1 cellular context compared by ENCODE assay signal in the genomic region with DNA sequence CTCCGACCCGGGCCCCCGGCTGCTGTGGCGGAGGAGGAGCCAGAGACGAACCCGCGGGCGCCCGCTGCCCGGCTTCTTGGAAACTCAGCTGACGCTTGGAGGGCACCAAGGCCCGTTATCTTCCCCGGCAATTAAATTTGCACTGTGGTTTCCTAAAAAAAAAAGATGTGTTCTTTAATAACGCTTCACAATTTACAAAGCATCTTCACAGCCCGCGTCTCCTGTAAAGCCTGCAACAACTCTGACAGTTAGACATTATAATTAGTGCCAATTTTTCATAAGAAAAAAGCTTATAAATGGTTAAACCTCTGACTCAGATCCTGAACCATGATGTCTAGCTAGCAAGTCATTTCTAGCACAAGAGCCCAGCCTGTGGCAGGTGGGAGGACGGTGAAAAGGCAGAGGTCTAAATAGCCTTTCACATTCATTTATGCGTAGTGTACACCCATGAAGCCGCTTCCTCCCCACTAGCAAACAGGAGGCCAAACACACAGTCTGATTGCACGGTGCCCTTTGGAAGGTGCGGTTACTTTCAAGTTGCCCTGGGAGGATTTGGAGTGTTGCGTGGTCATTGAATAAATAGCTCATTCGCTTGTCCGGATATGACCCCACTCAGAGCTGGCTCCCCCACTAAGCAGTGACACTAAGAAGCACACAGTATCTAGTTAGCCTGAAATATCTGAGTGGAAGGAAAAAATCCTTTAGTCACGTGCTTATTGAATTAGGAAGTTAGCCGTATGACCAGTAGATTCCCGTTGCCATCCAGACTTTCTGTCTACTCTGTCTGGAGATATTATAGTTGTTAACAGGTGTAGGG.
TF ChIP-seq lines count a peak whose summit lies in the region.

No MANE protein-coding gene starts in this region.

TF ChIP-seq in HepG2, 621 proteins besides CTCF, POLR2A, EP300 and RAD21 (continued from another document and continues in another):
- peak; percentile 76; the same call in 1 of the 2 replicates for TF ChIP-seq ZNF276 (CRISPR knock-in tag; IDR thresholded peaks at IDR 0.05; ENCODE audit: low read depth)
- 0 out of 2 replicates have a peak, but pooled peaks have one; percentile 39 for TF ChIP-seq THAP9 (CRISPR knock-in tag; IDR thresholded peaks at IDR 0.05; ENCODE audit: borderline replicate concordance)
- TF ChIP-seq ETV5 (CRISPR knock-in tag; IDR thresholded peaks at IDR 0.05; ENCODE audit: borderline replicate concordance): peak; percentile 98
- TF ChIP-seq ZSCAN31 (CRISPR knock-in tag; IDR thresholded peaks at IDR 0.05; ENCODE audit: low read depth): peak; percentile 62; the same call in 1 of the 2 replicates
- TF ChIP-seq HOMEZ (CRISPR knock-in tag; IDR thresholded peaks at IDR 0.05; ENCODE audit: low read depth): peak; percentile 87; the same call in 1 of the 2 replicates
- TF ChIP-seq AKAP8 (CRISPR knock-in tag; IDR thresholded peaks at IDR 0.05): peak; percentile 83
- peak; percentile 93 for TF ChIP-seq ZFP1 (CRISPR knock-in tag; IDR thresholded peaks at IDR 0.05)
- TF ChIP-seq CENPBD1 (CRISPR knock-in tag; IDR thresholded peaks at IDR 0.05; ENCODE audit: borderline replicate concordance, low read depth): no peak
- TF ChIP-seq HNF4G (IDR thresholded peaks at IDR 0.05; ENCODE audit: borderline replicate concordance, low read depth, low read length): peak; percentile 92
- TF ChIP-seq HNF4G (CRISPR knock-in tag; IDR thresholded peaks at IDR 0.05; ENCODE audit: borderline replicate concordance, low read depth): peak; percentile 87
- peak; percentile 40; the same call in 1 of the 2 replicates for TF ChIP-seq MNT (IDR thresholded peaks at IDR 0.05)
- no peak for TF ChIP-seq EZH2 (conservative IDR thresholded peaks at IDR 0.05; ENCODE audit: low read depth, low read length)
- TF ChIP-seq, protein P1, sequence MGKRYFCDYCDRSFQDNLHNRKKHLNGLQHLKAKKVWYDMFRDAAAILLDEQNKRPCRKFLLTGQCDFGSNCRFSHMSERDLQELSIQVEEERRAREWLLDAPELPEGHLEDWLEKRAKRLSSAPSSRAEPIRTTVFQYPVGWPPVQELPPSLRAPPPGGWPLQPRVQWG (CRISPR knock-in tag; IDR thresholded peaks at IDR 0.05; ENCODE audit: borderline replicate concordance, low read depth): no peak
- TF ChIP-seq GPN1 (CRISPR knock-in tag; IDR thresholded peaks at IDR 0.05; ENCODE audit: borderline replicate concordance): no peak
- TF ChIP-seq SRF (IDR thresholded peaks at IDR 0.05; ENCODE audit: low read depth, low read length): no peak
- TF ChIP-seq IKZF4 (CRISPR knock-in tag; IDR thresholded peaks at IDR 0.05; ENCODE audit: borderline replicate concordance, low read depth, not compliant biosample characterization): no peak
- TF ChIP-seq ZNF563 (CRISPR knock-in tag; IDR thresholded peaks at IDR 0.05): no peak
- no peak for TF ChIP-seq NRL (CRISPR knock-in tag; IDR thresholded peaks at IDR 0.05; ENCODE audit: borderline replicate concordance)
- TF ChIP-seq NFKBIZ (CRISPR knock-in tag; IDR thresholded peaks at IDR 0.05): peak; percentile 83
- TF ChIP-seq FOXJ3 (CRISPR knock-in tag; IDR thresholded peaks at IDR 0.05; ENCODE audit: borderline replicate concordance): peak; percentile 98
- no peak for TF ChIP-seq ZNF569 (CRISPR knock-in tag; IDR thresholded peaks at IDR 0.05; ENCODE audit: borderline replicate concordance)
- peak; percentile 66 for TF ChIP-seq MTA1 (CRISPR knock-in tag; IDR thresholded peaks at IDR 0.05; ENCODE audit: borderline replicate concordance)
- no peak for TF ChIP-seq SOX6 (IDR thresholded peaks at IDR 0.05)
- TF ChIP-seq SOX6 (CRISPR knock-in tag; IDR thresholded peaks at IDR 0.05): peak; percentile 96
- TF ChIP-seq ZNF674 (CRISPR knock-in tag; IDR thresholded peaks at IDR 0.05; ENCODE audit: low read depth): no peak
- TF ChIP-seq POGK (CRISPR knock-in tag; conservative IDR thresholded peaks at IDR 0.05): peak; percentile 86
- no peak; the same call in 1 of the 2 replicates for TF ChIP-seq TOPORS (CRISPR knock-in tag; IDR thresholded peaks at IDR 0.05)
- TF ChIP-seq, protein P2, sequence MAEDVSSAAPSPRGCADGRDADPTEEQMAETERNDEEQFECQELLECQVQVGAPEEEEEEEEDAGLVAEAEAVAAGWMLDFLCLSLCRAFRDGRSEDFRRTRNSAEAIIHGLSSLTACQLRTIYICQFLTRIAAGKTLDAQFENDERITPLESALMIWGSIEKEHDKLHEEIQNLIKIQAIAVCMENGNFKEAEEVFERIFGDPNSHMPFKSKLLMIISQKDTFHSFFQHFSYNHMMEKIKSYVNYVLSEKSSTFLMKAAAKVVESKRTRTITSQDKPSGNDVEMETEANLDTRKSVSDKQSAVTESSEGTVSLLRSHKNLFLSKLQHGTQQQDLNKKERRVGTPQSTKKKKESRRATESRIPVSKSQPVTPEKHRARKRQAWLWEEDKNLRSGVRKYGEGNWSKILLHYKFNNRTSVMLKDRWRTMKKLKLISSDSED (CRISPR knock-in tag; IDR thresholded peaks at IDR 0.05): no peak
- TF ChIP-seq TCF12 (IDR thresholded peaks at IDR 0.05): no peak
- TF ChIP-seq TCF12 (CRISPR knock-in tag; IDR thresholded peaks at IDR 0.05): peak; percentile 85
- peak; percentile 91; the same call in 1 of the 2 replicates for TF ChIP-seq HBP1 (CRISPR knock-in tag; IDR thresholded peaks at IDR 0.05; ENCODE audit: low read depth)
- TF ChIP-seq GLI4 (CRISPR knock-in tag; IDR thresholded peaks at IDR 0.05; ENCODE audit: borderline replicate concordance): peak; percentile 71; the same call in 1 of the 2 replicates
- no peak for TF ChIP-seq E2F5 (CRISPR knock-in tag; conservative IDR thresholded peaks at IDR 0.05)
- TF ChIP-seq ARID2 (CRISPR knock-in tag; IDR thresholded peaks at IDR 0.05; ENCODE audit: borderline replicate concordance): 0 out of 2 replicates have a peak, but pooled peaks have one; percentile 36
- no peak for TF ChIP-seq RNF2 (conservative IDR thresholded peaks at IDR 0.05; ENCODE audit: low read depth)
- peak; percentile 95 for TF ChIP-seq CREM (IDR thresholded peaks at IDR 0.05)
- no peak for TF ChIP-seq CREM (CRISPR knock-in tag; IDR thresholded peaks at IDR 0.05)
- TF ChIP-seq, protein P3, sequence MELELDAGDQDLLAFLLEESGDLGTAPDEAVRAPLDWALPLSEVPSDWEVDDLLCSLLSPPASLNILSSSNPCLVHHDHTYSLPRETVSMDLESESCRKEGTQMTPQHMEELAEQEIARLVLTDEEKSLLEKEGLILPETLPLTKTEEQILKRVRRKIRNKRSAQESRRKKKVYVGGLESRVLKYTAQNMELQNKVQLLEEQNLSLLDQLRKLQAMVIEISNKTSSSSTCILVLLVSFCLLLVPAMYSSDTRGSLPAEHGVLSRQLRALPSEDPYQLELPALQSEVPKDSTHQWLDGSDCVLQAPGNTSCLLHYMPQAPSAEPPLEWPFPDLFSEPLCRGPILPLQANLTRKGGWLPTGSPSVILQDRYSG (CRISPR knock-in tag; IDR thresholded peaks at IDR 0.05): peak; percentile 42; the same call in 1 of the 2 replicates
- TF ChIP-seq ZKSCAN5 (CRISPR knock-in tag; IDR thresholded peaks at IDR 0.05): 0 out of 2 replicates have a peak, but pooled peaks have one; percentile 27
- TF ChIP-seq RORA (CRISPR knock-in tag; IDR thresholded peaks at IDR 0.05): peak; percentile 40; the same call in 1 of the 2 replicates
- TF ChIP-seq SALL1 (CRISPR knock-in tag; IDR thresholded peaks at IDR 0.05): peak; percentile 100
- TF ChIP-seq ZNF776 (CRISPR knock-in tag; IDR thresholded peaks at IDR 0.05): no peak
- no peak for TF ChIP-seq ZNF558 (CRISPR knock-in tag; IDR thresholded peaks at IDR 0.05; ENCODE audit: borderline replicate concordance)
